Comparison of ENCODE assay signal across 9 cellular contexts in genomic region chr2:75403991-75404428, GRCh38.
DNase-seq lines count a peak whose midpoint lies in the region; ATAC-seq and TF ChIP-seq lines count a peak whose summit lies in the region.
"Had no signal": no experiment of that assay in that cellular context is flagged by ENCODE, and none has a peak within 500 bp of the region (broad histone marks: within the 10 kb centered on the region; RNA-seq: fewer than 3 reads in every experiment).

No MANE protein-coding gene starts in this region.

- H3K9ac ChIP-seq in endodermal cell (ENCODE audit: extremely low read depth, low read length, poor library complexity, severe bottlenecking), result no peak overlapping the region

- H3K27ac ChIP-seq in endodermal cell (ENCODE audit: low read depth, low read length), result no peak overlapping the region

- no peak overlapping the region for H3K27ac Mint-ChIP-seq in endodermal cell
- H3K27ac Mint-ChIP-seq: stimulated activated naive CD8-positive, alpha-beta T cell treated with anti-CD3 and anti-CD28 coated beads, Interleukin-15, Interleukin-2, amounts not matched to agents 100 ng/mL and 50 ng/mL, for 24 hours had no signal

- H3K4me3 ChIP-seq in endodermal cell (ENCODE audit: low read length), result no peak overlapping the region

- no peaks in the 10 kb centered on the region for H3K36me3 ChIP-seq in endodermal cell (ENCODE audit: control insufficient read depth, insufficient read depth, low read length)

- peak; percentile 81 for ATAC-seq in GM21529 (IDR thresholded peaks at IDR 0.05; ENCODE audit: unreplicated experiment)

- DNase-seq in ELR (ENCODE audit: low read depth), result peak; percentile 74
- peak; percentile 48 for DNase-seq in RPMI8226
- no peak for DNase-seq in endodermal cell
- DNase-seq in myocyte (ENCODE audit: low read depth), result peak; percentile 65
- no peak for DNase-seq in activated effector memory CD4-positive, alpha-beta T cell treated with Interleukin-2 at 50 U/mL for 16 hours
- DNase-seq in activated T-cell treated with anti-CD3 and anti-CD28 coated beads, Interleukin-2, amount 50 U/mL, for 1 hour, result no peak

- no peaks in the 10 kb centered on the region for H3K4me1 ChIP-seq in endodermal cell (ENCODE audit: control insufficient read depth, insufficient read depth, low read length)

- H3K36me3 Mint-ChIP-seq in endodermal cell (ENCODE audit: low read depth), result no peaks in the 10 kb centered on the region

- peak; percentile 89 for TF ChIP-seq CTCF in endodermal cell (conservative IDR thresholded peaks at IDR 0.05)

- no peaks in the 10 kb centered on the region for H3K9me3 ChIP-seq in endodermal cell (ENCODE audit: control insufficient read depth, low read length)

- no peaks in the 10 kb centered on the region for H3K27me3 Mint-ChIP-seq in endodermal cell (ENCODE audit: insufficient read depth)
- H3K27me3 Mint-ChIP-seq: stimulated activated naive CD8-positive, alpha-beta T cell treated with anti-CD3 and anti-CD28 coated beads, Interleukin-15, Interleukin-2, amounts not matched to agents 100 ng/mL and 50 ng/mL, for 24 hours had no signal

- no peak overlapping the region for H3K4me3 Mint-ChIP-seq in endodermal cell
- H3K4me3 Mint-ChIP-seq: stimulated activated naive CD8-positive, alpha-beta T cell treated with anti-CD3 and anti-CD28 coated beads, Interleukin-15, Interleukin-2, amounts not matched to agents 100 ng/mL and 50 ng/mL, for 24 hours had no signal

- H3K27me3 ChIP-seq in endodermal cell (ENCODE audit: control insufficient read depth, insufficient read depth, low read length, poor library complexity, severe bottlenecking), result no peaks in the 10 kb centered on the region

- H3K4me1 Mint-ChIP-seq in endodermal cell, result peaks cover 4% of the 10 kb centered on the region

- no peak for TF ChIP-seq EP300 in Ishikawa (IDR thresholded peaks at IDR 0.05; ENCODE audit: borderline replicate concordance)

- H3K9me3 Mint-ChIP-seq in endodermal cell, result peaks cover 5% of the 10 kb centered on the region
- H3K9me3 Mint-ChIP-seq: stimulated activated naive CD8-positive, alpha-beta T cell treated with anti-CD3 and anti-CD28 coated beads, Interleukin-15, Interleukin-2, amounts not matched to agents 100 ng/mL and 50 ng/mL, for 24 hours had no signal

- WGBS in endodermal cell (ENCODE audit: insufficient coverage in 1 of 2, insufficient read length in 1 of 2), 2 experiments, result 39 to 46% methylated on average over 6 to 9 of the region's 9 CpGs

- peak; percentile 82 for TF ChIP-seq RAD21 in Ishikawa (IDR thresholded peaks at IDR 0.05; ENCODE audit: low read depth)

TF ChIP-seq in Ishikawa, 13 proteins besides CTCF, POLR2A, EP300 and RAD21:
- TF ChIP-seq YY1 (IDR thresholded peaks at IDR 0.05; ENCODE audit: low read depth), result no peak
- no peak for TF ChIP-seq FOXM1 (IDR thresholded peaks at IDR 0.05; ENCODE audit: borderline replicate concordance, low read depth)
- no peak for TF ChIP-seq MAX (IDR thresholded peaks at IDR 0.05)
- no peak for TF ChIP-seq TEAD4 (IDR thresholded peaks at IDR 0.05)
- TF ChIP-seq, protein P1, sequence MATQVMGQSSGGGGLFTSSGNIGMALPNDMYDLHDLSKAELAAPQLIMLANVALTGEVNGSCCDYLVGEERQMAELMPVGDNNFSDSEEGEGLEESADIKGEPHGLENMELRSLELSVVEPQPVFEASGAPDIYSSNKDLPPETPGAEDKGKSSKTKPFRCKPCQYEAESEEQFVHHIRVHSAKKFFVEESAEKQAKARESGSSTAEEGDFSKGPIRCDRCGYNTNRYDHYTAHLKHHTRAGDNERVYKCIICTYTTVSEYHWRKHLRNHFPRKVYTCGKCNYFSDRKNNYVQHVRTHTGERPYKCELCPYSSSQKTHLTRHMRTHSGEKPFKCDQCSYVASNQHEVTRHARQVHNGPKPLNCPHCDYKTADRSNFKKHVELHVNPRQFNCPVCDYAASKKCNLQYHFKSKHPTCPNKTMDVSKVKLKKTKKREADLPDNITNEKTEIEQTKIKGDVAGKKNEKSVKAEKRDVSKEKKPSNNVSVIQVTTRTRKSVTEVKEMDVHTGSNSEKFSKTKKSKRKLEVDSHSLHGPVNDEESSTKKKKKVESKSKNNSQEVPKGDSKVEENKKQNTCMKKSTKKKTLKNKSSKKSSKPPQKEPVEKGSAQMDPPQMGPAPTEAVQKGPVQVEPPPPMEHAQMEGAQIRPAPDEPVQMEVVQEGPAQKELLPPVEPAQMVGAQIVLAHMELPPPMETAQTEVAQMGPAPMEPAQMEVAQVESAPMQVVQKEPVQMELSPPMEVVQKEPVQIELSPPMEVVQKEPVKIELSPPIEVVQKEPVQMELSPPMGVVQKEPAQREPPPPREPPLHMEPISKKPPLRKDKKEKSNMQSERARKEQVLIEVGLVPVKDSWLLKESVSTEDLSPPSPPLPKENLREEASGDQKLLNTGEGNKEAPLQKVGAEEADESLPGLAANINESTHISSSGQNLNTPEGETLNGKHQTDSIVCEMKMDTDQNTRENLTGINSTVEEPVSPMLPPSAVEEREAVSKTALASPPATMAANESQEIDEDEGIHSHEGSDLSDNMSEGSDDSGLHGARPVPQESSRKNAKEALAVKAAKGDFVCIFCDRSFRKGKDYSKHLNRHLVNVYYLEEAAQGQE (IDR thresholded peaks at IDR 0.05; ENCODE audit: low read depth), result no peak
- TF ChIP-seq EGR1 (IDR thresholded peaks at IDR 0.05), result no peak
- no peak for TF ChIP-seq USF1 (IDR thresholded peaks at IDR 0.05)
- TF ChIP-seq CREB1 (IDR thresholded peaks at IDR 0.05; ENCODE audit: low read depth), result no peak
- no peak for TF ChIP-seq NFIC (IDR thresholded peaks at IDR 0.05)
- TF ChIP-seq TCF12 (IDR thresholded peaks at IDR 0.05; ENCODE audit: low read depth), result no peak
- TF ChIP-seq CEBPB (IDR thresholded peaks at IDR 0.05), result no peak
- no peak for TF ChIP-seq TAF1 (IDR thresholded peaks at IDR 0.05; ENCODE audit: low read depth)
- TF ChIP-seq ZBTB7A (IDR thresholded peaks at IDR 0.05; ENCODE audit: low read depth), result no peak

Comparison
In these comparisons a context has a peak if more than half of its experiments do, and no peak if none do; other contexts are left out.
1. DNase-seq: peak in ELR (single experiment), RPMI8226 (single experiment) and myocyte (single experiment); none in endodermal cell (single experiment), activated effector memory CD4-positive, alpha-beta T cell treated with Interleukin-2 at 50 U/mL for 16 hours (single experiment) and activated T-cell treated with anti-CD3 and anti-CD28 coated beads, Interleukin-2, amount 50 U/mL, for 1 hour (single experiment).